Comparison of ENCODE assay signal across 17 cellular contexts in the genomic region with DNA sequence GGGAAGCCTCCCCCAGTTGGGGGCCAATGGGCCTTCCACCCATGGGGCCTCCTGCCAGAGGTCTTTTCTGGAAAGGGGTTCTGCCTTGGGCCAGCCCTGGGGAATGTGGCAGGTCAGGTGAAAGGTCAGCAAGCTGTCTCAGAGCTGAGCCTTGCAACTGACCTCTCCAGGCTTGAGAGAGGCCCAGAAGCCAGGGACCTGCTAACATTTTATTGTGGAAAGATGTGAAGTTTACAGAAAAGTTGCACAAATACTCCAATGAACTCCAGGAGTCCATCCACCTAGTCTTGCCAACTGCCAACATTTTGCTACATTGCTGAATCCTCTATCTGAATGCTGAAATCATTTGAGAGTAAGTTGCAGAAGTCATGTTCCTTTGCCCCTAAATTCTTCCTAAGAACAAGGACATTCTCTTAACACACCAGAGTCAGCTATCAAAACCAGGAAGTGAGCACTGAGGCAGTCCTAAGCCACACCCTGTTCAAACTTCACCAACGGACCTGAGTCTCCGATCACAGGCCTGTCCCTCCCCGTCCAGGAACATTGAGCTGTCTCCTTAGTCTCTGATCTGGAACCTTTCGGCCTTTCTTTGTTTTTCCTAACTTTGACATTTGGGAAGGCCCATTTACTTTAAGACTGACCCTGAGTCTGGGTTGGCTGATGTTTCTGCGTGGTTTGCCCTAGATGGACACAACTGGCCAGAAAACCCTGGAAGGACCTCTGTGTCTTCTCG. TPM values are rescaled to one million over a fixed set of nuclear protein-coding genes. Genes with fewer than 3 reads are reported as not detected.
A peak's percentile ranks its signal among the peaks of the same experiment; 100 is the strongest.
DNase-seq lines count a peak whose midpoint lies in the region; ATAC-seq and TF ChIP-seq lines count a peak whose summit lies in the region.
"Had no signal": no experiment of that assay in that cellular context is flagged by ENCODE, and none has a peak within 500 bp of the region (broad histone marks: within the 10 kb centered on the region; RNA-seq: fewer than 3 reads in every experiment).

No MANE protein-coding gene starts in this region.

- no peaks in the 10 kb centered on the region for H3K36me3 ChIP-seq in upper lobe of right lung
- H3K36me3 ChIP-seq: cardiac muscle cell, tibial artery had no signal

- ATAC-seq in activated naive CD8-positive, alpha-beta T cell treated with anti-CD3 and anti-CD28 coated beads, Interleukin-2, amount 10 ng/mL, durations not matched to agents 7 days and 5 days (ENCODE audit: low read depth) = no peak
- no peak for ATAC-seq in activated naive CD8-positive, alpha-beta T cell treated with anti-CD3 and anti-CD28 coated beads, Interleukin-2, amount 50 U/mL, for 24 hours
- peak; percentile 22 for ATAC-seq in left lobe of liver
- ATAC-seq in upper lobe of right lung = peak; percentile 11
- no peak for ATAC-seq in foreskin keratinocyte
- ATAC-seq: SK-N-SH treated with all-trans-retinoic acid at 6 μM for 48 hours had no signal

- H3K9me3 Mint-ChIP-seq in activated naive CD8-positive, alpha-beta T cell treated with anti-CD3 and anti-CD28 coated beads, Interleukin-2, amount 10 ng/mL, durations not matched to agents 7 days and 5 days = no peaks in the 10 kb centered on the region
- H3K9me3 Mint-ChIP-seq in activated naive CD8-positive, alpha-beta T cell treated with anti-CD3 and anti-CD28 coated beads, Interleukin-2, amount 50 U/mL, for 24 hours = no peaks in the 10 kb centered on the region

- DNase-seq in activated naive CD8-positive, alpha-beta T cell treated with anti-CD3 and anti-CD28 coated beads, Interleukin-2, amount 10 ng/mL, durations not matched to agents 7 days and 5 days = peak; percentile 14
- no peak for DNase-seq in activated naive CD8-positive, alpha-beta T cell treated with anti-CD3 and anti-CD28 coated beads, Interleukin-2, amount 50 U/mL, for 24 hours
- DNase-seq in SKM-1 treated with dmso at 0.1 percent for 144 hours (lab: John Stamatoyannopoulos, UW; ENCODE audit: unreplicated experiment) (peak; percentile 66), left lobe of liver (ENCODE audit: low spot score) (no peak), upper lobe of right lung (no peak), activated gamma-delta T cell treated with Interleukin-2 at 50 U/mL for 16 hours (no peak), H4 (ENCODE audit: low spot score) (no peak), foreskin keratinocyte (no peak)
- DNase-seq: ACHN; GF-D8; islet precursor cell; NCI-H1092; retina; stimulated activated CD4-positive, alpha-beta T cell treated with anti-CD3 and anti-CD28 coated beads, Interleukin-2, amount 100 ng/mL, for 48 hours had no signal

- no peak for TF ChIP-seq CTCF in upper lobe of right lung (IDR thresholded peaks at IDR 0.05)
- TF ChIP-seq CTCF in foreskin keratinocyte (conservative IDR thresholded peaks at IDR 0.05) = no peak

- peaks cover 5% of the 10 kb centered on the region for H3K4me1 Mint-ChIP-seq in activated naive CD8-positive, alpha-beta T cell treated with anti-CD3 and anti-CD28 coated beads, Interleukin-2, amount 10 ng/mL, durations not matched to agents 7 days and 5 days
- H3K4me1 Mint-ChIP-seq in activated naive CD8-positive, alpha-beta T cell treated with anti-CD3 and anti-CD28 coated beads, Interleukin-2, amount 50 U/mL, for 24 hours = peaks cover 2% of the 10 kb centered on the region

- H3K27ac Mint-ChIP-seq in activated naive CD8-positive, alpha-beta T cell treated with anti-CD3 and anti-CD28 coated beads, Interleukin-2, amount 10 ng/mL, durations not matched to agents 7 days and 5 days = no peak overlapping the region
- H3K27ac Mint-ChIP-seq in activated naive CD8-positive, alpha-beta T cell treated with anti-CD3 and anti-CD28 coated beads, Interleukin-2, amount 50 U/mL, for 24 hours = no peak overlapping the region

- H3K27ac ChIP-seq in upper lobe of right lung (no peak overlapping the region), foreskin keratinocyte (no peak overlapping the region)
- H3K27ac ChIP-seq: cardiac muscle cell, tibial artery had no signal

- H3K9me3 ChIP-seq in upper lobe of right lung = no peaks in the 10 kb centered on the region
- H3K9me3 ChIP-seq: tibial artery had no signal

- no peak overlapping the region for H3K4me3 Mint-ChIP-seq in activated naive CD8-positive, alpha-beta T cell treated with anti-CD3 and anti-CD28 coated beads, Interleukin-2, amount 10 ng/mL, durations not matched to agents 7 days and 5 days
- no peak overlapping the region for H3K4me3 Mint-ChIP-seq in activated naive CD8-positive, alpha-beta T cell treated with anti-CD3 and anti-CD28 coated beads, Interleukin-2, amount 50 U/mL, for 24 hours

- peaks cover 4% of the 10 kb centered on the region for H3K4me1 ChIP-seq in upper lobe of right lung
- no peaks in the 10 kb centered on the region for H3K4me1 ChIP-seq in foreskin keratinocyte

- no peaks in the 10 kb centered on the region for H3K36me3 Mint-ChIP-seq in activated naive CD8-positive, alpha-beta T cell treated with anti-CD3 and anti-CD28 coated beads, Interleukin-2, amount 10 ng/mL, durations not matched to agents 7 days and 5 days
- no peaks in the 10 kb centered on the region for H3K36me3 Mint-ChIP-seq in activated naive CD8-positive, alpha-beta T cell treated with anti-CD3 and anti-CD28 coated beads, Interleukin-2, amount 50 U/mL, for 24 hours (ENCODE audit: low read depth)

- H3K27me3 ChIP-seq in upper lobe of right lung = peaks cover 30% of the 10 kb centered on the region
- H3K27me3 ChIP-seq in foreskin keratinocyte = peaks cover 24% of the 10 kb centered on the region

- H3K27me3 Mint-ChIP-seq in activated naive CD8-positive, alpha-beta T cell treated with anti-CD3 and anti-CD28 coated beads, Interleukin-2, amount 10 ng/mL, durations not matched to agents 7 days and 5 days = peaks cover 8% of the 10 kb centered on the region
- H3K27me3 Mint-ChIP-seq in activated naive CD8-positive, alpha-beta T cell treated with anti-CD3 and anti-CD28 coated beads, Interleukin-2, amount 50 U/mL, for 24 hours = peaks cover 16% of the 10 kb centered on the region

- POLR2A ChIA-PET in activated naive CD8-positive, alpha-beta T cell treated with anti-CD3 and anti-CD28 coated beads, Interleukin-2, amount 10 ng/mL, durations not matched to agents 7 days and 5 days (lab: Charles Lee) = no interaction called here

- intact Hi-C loops in upper lobe of right lung (cut with DNase I) = no loop called here

- H3K4me3 ChIP-seq in upper lobe of right lung = no peak overlapping the region
- H3K4me3 ChIP-seq: cardiac muscle cell, tibial artery had no signal

RNA-seq across cellular contexts. Expression of a gene that starts 4.0 kb away (rescaled TPM):
- 1 to 10 TPM; 1.5 to 2.1 TPM for total RNA-seq in activated naive CD8-positive, alpha-beta T cell treated with anti-CD3 and anti-CD28 coated beads, Interleukin-2, amount 10 ng/mL, durations not matched to agents 7 days and 5 days
- total RNA-seq in left lobe of liver (15.5 TPM), upper lobe of right lung (0.96 TPM), foreskin keratinocyte (0.18 and 0.65 TPM in 2 replicates)
- 0.10 and 0.25 TPM in 2 replicates for total RNA-seq in H4 (2014; rRNA removed; shearing (Covaris generic))
- 0.63 and 0.89 TPM in 2 replicates for polyA plus RNA-seq in foreskin keratinocyte

Comparison
In these comparisons a context has a peak if more than half of its experiments do, and no peak if none do; other contexts are left out.
1. DNase-seq: peak in activated naive CD8-positive, alpha-beta T cell treated with anti-CD3 and anti-CD28 coated beads, Interleukin-2, amount 10 ng/mL, durations not matched to agents 7 days and 5 days (single experiment) and SKM-1 treated with dmso at 0.1 percent for 144 hours (single experiment); none in activated naive CD8-positive, alpha-beta T cell treated with anti-CD3 and anti-CD28 coated beads, Interleukin-2, amount 50 U/mL, for 24 hours (single experiment), left lobe of liver (single experiment), upper lobe of right lung (single experiment), activated gamma-delta T cell treated with Interleukin-2 at 50 U/mL for 16 hours (single experiment), H4 (single experiment) and foreskin keratinocyte (0 of 2).
2. ATAC-seq: peak in left lobe of liver (single experiment) and upper lobe of right lung (single experiment); none in activated naive CD8-positive, alpha-beta T cell treated with anti-CD3 and anti-CD28 coated beads, Interleukin-2, amount 10 ng/mL, durations not matched to agents 7 days and 5 days (single experiment), activated naive CD8-positive, alpha-beta T cell treated with anti-CD3 and anti-CD28 coated beads, Interleukin-2, amount 50 U/mL, for 24 hours (single experiment) and foreskin keratinocyte (single experiment).